ENCODE assay signal across 23 cellular contexts in the genomic region with DNA sequence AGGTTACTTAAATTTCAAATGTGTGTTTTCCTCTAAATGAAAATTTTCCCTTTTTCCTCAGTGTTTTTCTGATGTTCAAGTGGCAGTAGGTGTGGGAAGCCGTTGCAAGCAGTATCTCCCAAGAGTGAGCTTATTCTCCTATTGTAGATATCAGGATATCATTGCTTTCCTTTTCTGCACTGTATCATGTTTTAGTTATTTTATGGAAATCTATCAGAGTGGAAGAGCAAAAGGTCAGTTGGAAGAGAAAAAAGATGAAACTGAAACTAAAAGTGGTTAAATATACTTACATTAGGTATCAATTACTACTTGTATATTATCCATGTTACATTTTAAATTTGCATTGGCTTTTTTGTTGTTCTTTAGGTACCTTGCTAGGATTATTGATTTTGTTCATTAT. TPM values are rescaled to one million over a fixed set of nuclear protein-coding genes. Genes with fewer than 3 reads are reported as not detected.
DNase-seq lines count a peak whose midpoint lies in the region; ATAC-seq and TF ChIP-seq lines count a peak whose summit lies in the region.
"Had no signal": no experiment of that assay in that cellular context is flagged by ENCODE, and none has a peak within 500 bp of the region (broad histone marks: within the 10 kb centered on the region; RNA-seq: fewer than 3 reads in every experiment).

No MANE protein-coding gene starts in this region.

- H3K4me1 ChIP-seq in CD8-positive, alpha-beta T cell (ENCODE audit: insufficient read depth, low read length) = peaks cover 49% of the 10 kb centered on the region
- H3K4me1 ChIP-seq in transverse colon (peaks cover 0 to 43% (median 9%) of the 10 kb centered on the region in 4 donors), BE2C (no peaks in the 10 kb centered on the region)
- H3K4me1 ChIP-seq: psoas muscle had no signal

- H3K27me3 ChIP-seq in CD8-positive, alpha-beta T cell (ENCODE audit: insufficient read depth, low read length) = no peaks in the 10 kb centered on the region
- H3K27me3 ChIP-seq in transverse colon (no peaks in the 10 kb centered on the region), BE2C (no peaks in the 10 kb centered on the region)
- H3K27me3 ChIP-seq: esophagus muscularis mucosa, MG63 had no signal

- peaks cover 3% of the 10 kb centered on the region for H3K9me3 ChIP-seq in CD8-positive, alpha-beta T cell (ENCODE audit: low read length)
- peaks cover 4% of the 10 kb centered on the region for H3K9me3 ChIP-seq in T-helper 17 cell (ENCODE audit: control insufficient read depth, low read length, poor library complexity, severe bottlenecking)
- peaks cover 15 to 16% of the 10 kb centered on the region in 2 donors for H3K9me3 ChIP-seq in transverse colon
- H3K9me3 ChIP-seq in BE2C = no peaks in the 10 kb centered on the region
- H3K9me3 ChIP-seq: MG63 had no signal

- intact Hi-C loops in activated CD4-positive, alpha-beta T cell treated with anti-CD3 and anti-CD28 coated beads for 36 hours (cut with DNase I, micrococcal nuclease) = no loop called here
- intact Hi-C loops in CD8-positive, alpha-beta T cell (cut with DNase I, micrococcal nuclease) = no loop called here
- intact Hi-C loops in transverse colon (cut with DNase I; ENCODE audit: low total_unique reads) = no loop called here

- no peak for TF ChIP-seq CTCF in CD8-positive, alpha-beta T cell (IDR thresholded peaks at IDR 0.05)
- TF ChIP-seq CTCF in transverse colon (IDR thresholded peaks at IDR 0.05) (no peak), BE2C (IDR thresholded peaks at IDR 0.05; ENCODE audit: low read depth, low read length) (no peak)

- no peak for ATAC-seq in activated CD4-positive, alpha-beta T cell treated with anti-CD3 and anti-CD28 coated beads for 36 hours
- no peak for ATAC-seq in CD8-positive, alpha-beta T cell
- ATAC-seq in T-helper 17 cell = no peak
- peak; percentile 51 for ATAC-seq in left lobe of liver
- ATAC-seq: psoas muscle had no signal

- no peak overlapping the region for H3K27ac ChIP-seq in CD8-positive, alpha-beta T cell (ENCODE audit: low read depth, low read length)
- no peak overlapping the region for H3K27ac ChIP-seq in transverse colon
- H3K27ac ChIP-seq: C4-2B, esophagus muscularis mucosa, psoas muscle, RWPE1, skin epidermis had no signal

- H3K36me3 ChIP-seq in CD8-positive, alpha-beta T cell (ENCODE audit: insufficient read depth, low read length) = peaks cover 4% of the 10 kb centered on the region
- H3K36me3 ChIP-seq in transverse colon (no peaks in the 10 kb centered on the region), BE2C (no peaks in the 10 kb centered on the region)
- H3K36me3 ChIP-seq: esophagus muscularis mucosa, MG63 had no signal

- POLR2A ChIA-PET in activated CD4-positive, alpha-beta T cell treated with anti-CD3 and anti-CD28 coated beads for 36 hours (lab: Charles Lee) = no interaction called here
- POLR2A ChIA-PET in CD8-positive, alpha-beta T cell (lab: Charles Lee) = no interaction called here

- TF ChIP-seq POLR2A in transverse colon (IDR thresholded peaks at IDR 0.05) = no peak

- TF ChIP-seq EP300 in transverse colon (IDR thresholded peaks at IDR 0.05; ENCODE audit: low read depth) = no peak

- H3K27ac Mint-ChIP-seq in activated CD4-positive, alpha-beta T cell treated with anti-CD3 and anti-CD28 coated beads for 36 hours = peak overlapping the region; percentile 23
- peak overlapping the region; percentile 1 for H3K27ac Mint-ChIP-seq in CD8-positive, alpha-beta T cell
- peak overlapping the region; percentile 54 for H3K27ac Mint-ChIP-seq in T-helper 17 cell

- H3K4me1 Mint-ChIP-seq in activated CD4-positive, alpha-beta T cell treated with anti-CD3 and anti-CD28 coated beads for 36 hours = peaks cover 39% of the 10 kb centered on the region
- peaks cover 64% of the 10 kb centered on the region for H3K4me1 Mint-ChIP-seq in CD8-positive, alpha-beta T cell (ENCODE audit: low read depth)
- H3K4me1 Mint-ChIP-seq in T-helper 17 cell = peaks cover 17% of the 10 kb centered on the region

- in situ Hi-C loops in transverse colon (cut with MboI; ENCODE audit: low pct_ligation_motif_present in 1 of 4, low pct_unique_long_range_greater_than_20kb in 1 of 4, low sequenced_read_pairs in 3 of 4) = no loop called here

- peaks cover 29% of the 10 kb centered on the region for H3K9me3 Mint-ChIP-seq in activated CD4-positive, alpha-beta T cell treated with anti-CD3 and anti-CD28 coated beads for 36 hours (ENCODE audit: low read depth)
- peaks cover 24% of the 10 kb centered on the region for H3K9me3 Mint-ChIP-seq in CD8-positive, alpha-beta T cell

- CTCF ChIA-PET in activated CD4-positive, alpha-beta T cell treated with anti-CD3 and anti-CD28 coated beads for 36 hours (lab: Charles Lee) = interaction anchor here (1.5 kb wide), 1 partner anchor 17 kb away, joined by 4 read pairs; no protein-coding TSS in a partner anchor
- CTCF ChIA-PET in CD8-positive, alpha-beta T cell (lab: Charles Lee) = interaction anchor here (1.1 kb wide), 1 partner anchor 180 kb away, joined by 3 read pairs; the partner anchor contains the start of gene PSMA1

- WGBS in transverse colon (ENCODE audit: low coverage in 1 of 2), 2 donors = 53 to 67% methylated on average over 1 of the region's 1 CpG

- H3K36me3 Mint-ChIP-seq in activated CD4-positive, alpha-beta T cell treated with anti-CD3 and anti-CD28 coated beads for 36 hours (ENCODE audit: low read depth) = peaks cover 36% of the 10 kb centered on the region
- peaks cover 53% of the 10 kb centered on the region for H3K36me3 Mint-ChIP-seq in CD8-positive, alpha-beta T cell
- H3K36me3 Mint-ChIP-seq in T-helper 17 cell (ENCODE audit: low read depth) = peaks cover 8% of the 10 kb centered on the region

- no peaks in the 10 kb centered on the region for H3K27me3 Mint-ChIP-seq in activated CD4-positive, alpha-beta T cell treated with anti-CD3 and anti-CD28 coated beads for 36 hours
- H3K27me3 Mint-ChIP-seq in CD8-positive, alpha-beta T cell (ENCODE audit: low read depth) = no peaks in the 10 kb centered on the region
- H3K27me3 Mint-ChIP-seq in T-helper 17 cell = no peaks in the 10 kb centered on the region

- H3K4me3 ChIP-seq in CD8-positive, alpha-beta T cell (ENCODE audit: low read depth, low read length) = no peak overlapping the region
- H3K4me3 ChIP-seq in transverse colon = peak overlapping the region in 1 of 4 donors; percentile 18
- H3K4me3 ChIP-seq in BE2C (ENCODE audit: low read depth, low read length) = no peak overlapping the region
- H3K4me3 ChIP-seq: esophagus muscularis mucosa, MG63, psoas muscle, skin epidermis had no signal

- no peak for DNase-seq in activated CD4-positive, alpha-beta T cell treated with anti-CD3 and anti-CD28 coated beads for 36 hours
- DNase-seq in activated CD4-positive, alpha-beta T cell treated with anti-CD3 and anti-CD28 coated beads for 1 hour = no peak
- DNase-seq in CD8-positive, alpha-beta T cell = no peak
- no peak for DNase-seq in T-helper 17 cell
- no peak for DNase-seq in left lobe of liver (ENCODE audit: low spot score)
- DNase-seq in transverse colon = no peak
- DNase-seq in DMS53 (lab: John Stamatoyannopoulos, UW) = no peak
- no peak for DNase-seq in BE2C
- DNase-seq: ACHN; activated CD4-positive, alpha-beta T cell treated with anti-CD3 and anti-CD28 coated beads, Interleukin-2, amount 50 U/mL, for 48 hours; aorta; central memory CD4-positive, alpha-beta T cell; MG63; midbrain; NCI-H1694; NCI-H226; NK-92 treated with Interleukin-12 subunit alpha and Interleukin-12 subunit beta, amount 100 ng/mL, for 24 hours; psoas muscle; stimulated activated CD4-positive, alpha-beta T cell treated with anti-CD3 and anti-CD28 coated beads, Interleukin-2, amount 100 ng/mL, for 48 hours had no signal

- peak overlapping the region; percentile 14 for H3K4me3 Mint-ChIP-seq in activated CD4-positive, alpha-beta T cell treated with anti-CD3 and anti-CD28 coated beads for 36 hours
- H3K4me3 Mint-ChIP-seq in CD8-positive, alpha-beta T cell = peak overlapping the region; percentile 47
- H3K4me3 Mint-ChIP-seq in T-helper 17 cell = peak overlapping the region; percentile 75

RNA-seq across cellular contexts. Expression of gene PDE3B, which starts 57.0 kb away (rescaled TPM):
- total RNA-seq in activated CD4-positive, alpha-beta T cell treated with anti-CD3 and anti-CD28 coated beads for 36 hours = 10 to 100 TPM; 24.7 to 25.8 TPM
- total RNA-seq in CD8-positive, alpha-beta T cell = 100 to 1,000 TPM; 144 to 146 TPM
- total RNA-seq in T-helper 17 cell (10 to 100 TPM; 68.9 to 90.4 TPM), left lobe of liver (41.1 TPM), transverse colon (10 to 100 TPM; 48.1 to 91.1 (median 66.1) TPM)
- polyA plus RNA-seq in BE2C (2012; ENCODE audit: insufficient read depth, insufficient read length, low read depth) = 2.8 TPM

Comparison
In these comparisons a context has a peak if more than half of its experiments do, and no peak if none do; other contexts are left out.
1. H3K27ac Mint-ChIP-seq: peak in every context shown above with its lines; median percentile 54 in T-helper 17 cell; 23 in activated CD4-positive, alpha-beta T cell treated with anti-CD3 and anti-CD28 coated beads for 36 hours; 1 in CD8-positive, alpha-beta T cell.
2. H3K4me3 Mint-ChIP-seq: peak in every context shown above with its lines; median percentile 75 in T-helper 17 cell; 47 in CD8-positive, alpha-beta T cell; 14 in activated CD4-positive, alpha-beta T cell treated with anti-CD3 and anti-CD28 coated beads for 36 hours.